Comparison of ENCODE assay signal across 14 cellular contexts in genomic region chr1:243364330-243364729, GRCh38.
DNase-seq lines count a peak whose midpoint lies in the region; ATAC-seq and TF ChIP-seq lines count a peak whose summit lies in the region.
"Had no signal": no experiment of that assay in that cellular context is flagged by ENCODE, and none has a peak within 500 bp of the region (broad histone marks: within the 10 kb centered on the region; RNA-seq: fewer than 3 reads in every experiment).

No MANE protein-coding gene starts in this region.

- H3K4me3 ChIP-seq in OCI-LY3 (ENCODE audit: low read length), result no peak overlapping the region

- H3K27me3 Mint-ChIP-seq in nephron progenitor cell (ENCODE audit: low read depth, poor library complexity), result no peaks in the 10 kb centered on the region

- no peaks in the 10 kb centered on the region for H3K9me3 ChIP-seq in OCI-LY3 (ENCODE audit: insufficient read depth, low read length)

- H3K36me3 ChIP-seq in OCI-LY3 (replicated peaks; ENCODE audit: low read depth, low read length), result no peaks in the 10 kb centered on the region

- H3K27ac Mint-ChIP-seq in nephron progenitor cell, result peak overlapping the region; percentile 72

- no peak overlapping the region for H2AFZ ChIP-seq in OCI-LY3 (ENCODE audit: low read depth, low read length)

- DNase-seq in DMS53 (lab: John Stamatoyannopoulos, UW) (peak; percentile 81), nephron progenitor cell (no peak), NAMALWA (ENCODE audit: low spot score) (no peak), NCI-H526 treated with DMSO at 0.1 percent for 48 hours (lab: John Stamatoyannopoulos, UW) (no peak)
- no peak for DNase-seq in central memory CD4-positive, alpha-beta T cell
- DNase-seq: AML-193, DMS79 treated with DMSO at 0.1 percent for 48 hours, GDM1, Kasumi-1, NCI-H1930, NCI-H2171 had no signal

- no peak overlapping the region for H3K4me3 Mint-ChIP-seq in nephron progenitor cell

- H3K9me3 Mint-ChIP-seq in nephron progenitor cell, result no peaks in the 10 kb centered on the region

- peak; percentile 26 for ATAC-seq in GM21723 (IDR thresholded peaks at IDR 0.05; ENCODE audit: unreplicated experiment)
- no peak for ATAC-seq in GM18498 (IDR thresholded peaks at IDR 0.05; ENCODE audit: unreplicated experiment)

- H3K79me2 ChIP-seq in OCI-LY3 (ENCODE audit: low read length), result no peaks in the 10 kb centered on the region

- H3K27me3 ChIP-seq in OCI-LY3 (ENCODE audit: low read depth, low read length), result no peaks in the 10 kb centered on the region

- no peak overlapping the region for H3K27ac ChIP-seq in OCI-LY3 (ENCODE audit: low read length)

- H3K9ac ChIP-seq in OCI-LY3 (ENCODE audit: low read length), result no peak overlapping the region

- H3K36me3 Mint-ChIP-seq in nephron progenitor cell (ENCODE audit: low read depth), result peaks cover 7% of the 10 kb centered on the region

- no peak for TF ChIP-seq CTCF in OCI-LY3 (IDR thresholded peaks at IDR 0.05; ENCODE audit: low read depth, low read length)
- no peak for TF ChIP-seq CTCF in nephron progenitor cell (IDR thresholded peaks at IDR 0.05)

- H3K4me1 ChIP-seq in OCI-LY3 (ENCODE audit: low read length), result peaks cover 9% of the 10 kb centered on the region

- no peaks in the 10 kb centered on the region for H4K20me1 ChIP-seq in OCI-LY3 (ENCODE audit: insufficient read depth, low read length)

- 0 out of 2 replicates have a peak overlapping the region, but pooled peaks have one; percentile 9 for H3K4me2 ChIP-seq in OCI-LY3 (ENCODE audit: low read length)

- no peaks in the 10 kb centered on the region for H3K4me1 Mint-ChIP-seq in nephron progenitor cell
